9 cellular contexts compared by ENCODE assay signal in genomic region chr4:10015140-10015753, GRCh38. TPM values are rescaled to one million over a fixed set of nuclear protein-coding genes. Genes with fewer than 3 reads are reported as not detected.
DNase-seq lines count a peak whose midpoint lies in the region; ATAC-seq, FAIRE-seq and TF ChIP-seq lines count a peak whose summit lies in the region.
"Had no signal": no experiment of that assay in that cellular context is flagged by ENCODE, and none has a peak within 500 bp of the region (broad histone marks: within the 10 kb centered on the region; RNA-seq: fewer than 3 reads in every experiment).

No MANE protein-coding gene starts in this region.

- no peaks in the 10 kb centered on the region for H3K27me3 ChIP-seq in small intestine (ENCODE audit: control insufficient read depth in 2 of 2, insufficient read depth in 2 of 2, low read length in 2 of 2)

- 53 to 56% (median 55%) methylated on average over 7 of the region's 7 CpGs for WGBS in small intestine, 3 donors

- no peaks in the 10 kb centered on the region for H3K9me3 Mint-ChIP-seq in activated T-cell treated with anti-CD3 and anti-CD28 coated beads, Interleukin-2, amount 50 U/mL, for 4 hours
- H3K9me3 Mint-ChIP-seq: central memory CD8-positive, alpha-beta T cell had no signal

- no peaks in the 10 kb centered on the region for H3K9me3 ChIP-seq in small intestine (ENCODE audit: control insufficient read depth, low read depth)

- no peak overlapping the region for H3K27ac ChIP-seq in small intestine (ENCODE audit: low read depth in 1 of 2, low read length in 1 of 2)

- FAIRE-seq in small intestine (lab: Jason Lieb, UNC) = no peak

- H3K4me1 Mint-ChIP-seq in activated T-cell treated with anti-CD3 and anti-CD28 coated beads, Interleukin-2, amount 50 U/mL, for 4 hours (ENCODE audit: low read depth) = peaks cover 9% of the 10 kb centered on the region

- H3K27me3 Mint-ChIP-seq in activated T-cell treated with anti-CD3 and anti-CD28 coated beads, Interleukin-2, amount 50 U/mL, for 4 hours (ENCODE audit: low read depth) = no peaks in the 10 kb centered on the region
- H3K27me3 Mint-ChIP-seq: central memory CD8-positive, alpha-beta T cell had no signal

- no peak overlapping the region for H3K4me3 ChIP-seq in fibroblast of the aortic adventitia (ENCODE audit: low read depth, low read length)
- H3K4me3 ChIP-seq in small intestine (ENCODE audit: low read depth in 1 of 2, low read length in 2 of 2) = no peak overlapping the region

- no peaks in the 10 kb centered on the region for H3K36me3 Mint-ChIP-seq in activated T-cell treated with anti-CD3 and anti-CD28 coated beads, Interleukin-2, amount 50 U/mL, for 4 hours (ENCODE audit: insufficient read depth)

- TF ChIP-seq CTCF in fibroblast of the aortic adventitia (IDR thresholded peaks at IDR 0.05; ENCODE audit: insufficient read depth, low read length) = peak; percentile 47

- DNase-seq in activated T-cell treated with anti-CD3 and anti-CD28 coated beads, Interleukin-2, amount 50 U/mL, for 48 hours = peak; percentile 43 to 58
- no peak for DNase-seq in activated T-cell treated with anti-CD3 and anti-CD28 coated beads, Interleukin-2, amount 50 U/mL, for 4 hours
- peak; percentile 61 to 64 for DNase-seq in Kasumi-1 (lab: John Stamatoyannopoulos, UW)
- DNase-seq in RKO (ENCODE audit: low spot score) = peak; percentile 47
- DNase-seq in fibroblast of the aortic adventitia (ENCODE audit: low read depth) = peak; percentile 57
- peak; percentile 67 for DNase-seq in small intestine
- no peak for DNase-seq in cortex of kidney (lab: John Stamatoyannopoulos, UW)
- DNase-seq in activated T-cell treated with anti-CD3 and anti-CD28 coated beads for 4 hours = no peak

- ATAC-seq in activated T-cell treated with anti-CD3 and anti-CD28 coated beads, Interleukin-2, amount 50 U/mL, for 4 hours = no peak

- no peak overlapping the region for H3K4me3 Mint-ChIP-seq in activated T-cell treated with anti-CD3 and anti-CD28 coated beads, Interleukin-2, amount 50 U/mL, for 4 hours
- H3K4me3 Mint-ChIP-seq: central memory CD8-positive, alpha-beta T cell had no signal

- H3K36me3 ChIP-seq in small intestine (ENCODE audit: control insufficient read depth in 2 of 2, insufficient read depth in 2 of 2, low read length in 2 of 2) = no peaks in the 10 kb centered on the region

- no peaks in the 10 kb centered on the region for H3K4me1 ChIP-seq in small intestine (ENCODE audit: control insufficient read depth in 2 of 2, insufficient read depth in 1 of 2, low read depth in 1 of 2, low read length in 1 of 2)

RNA-seq across cellular contexts. Expression of gene SLC2A9, which starts 6.0 kb away (rescaled TPM):
- total RNA-seq in activated T-cell treated with anti-CD3 and anti-CD28 coated beads, Interleukin-2, amount 50 U/mL, for 4 hours = 1 to 10 TPM; 1.7 to 3.0 (median 2.6) TPM
- 0.74 and 0.90 TPM in 2 replicates for total RNA-seq in fibroblast of the aortic adventitia (ENCODE audit: low replicate concordance)
- 10 to 100 TPM in 2 of 3 donors, 1 to 10 TPM in 1; 7.4 to 13.0 (median 11.7) TPM for polyA plus RNA-seq in small intestine

Comparison
In these comparisons a context has a peak if more than half of its experiments do, and no peak if none do; other contexts are left out.
1. DNase-seq: peak in activated T-cell treated with anti-CD3 and anti-CD28 coated beads, Interleukin-2, amount 50 U/mL, for 48 hours (2 of 2), Kasumi-1 (2 of 2), RKO (single experiment), fibroblast of the aortic adventitia (single experiment) and small intestine (single experiment); none in activated T-cell treated with anti-CD3 and anti-CD28 coated beads, Interleukin-2, amount 50 U/mL, for 4 hours (single experiment), cortex of kidney (single experiment) and activated T-cell treated with anti-CD3 and anti-CD28 coated beads for 4 hours (single experiment).